In the genomic region with DNA sequence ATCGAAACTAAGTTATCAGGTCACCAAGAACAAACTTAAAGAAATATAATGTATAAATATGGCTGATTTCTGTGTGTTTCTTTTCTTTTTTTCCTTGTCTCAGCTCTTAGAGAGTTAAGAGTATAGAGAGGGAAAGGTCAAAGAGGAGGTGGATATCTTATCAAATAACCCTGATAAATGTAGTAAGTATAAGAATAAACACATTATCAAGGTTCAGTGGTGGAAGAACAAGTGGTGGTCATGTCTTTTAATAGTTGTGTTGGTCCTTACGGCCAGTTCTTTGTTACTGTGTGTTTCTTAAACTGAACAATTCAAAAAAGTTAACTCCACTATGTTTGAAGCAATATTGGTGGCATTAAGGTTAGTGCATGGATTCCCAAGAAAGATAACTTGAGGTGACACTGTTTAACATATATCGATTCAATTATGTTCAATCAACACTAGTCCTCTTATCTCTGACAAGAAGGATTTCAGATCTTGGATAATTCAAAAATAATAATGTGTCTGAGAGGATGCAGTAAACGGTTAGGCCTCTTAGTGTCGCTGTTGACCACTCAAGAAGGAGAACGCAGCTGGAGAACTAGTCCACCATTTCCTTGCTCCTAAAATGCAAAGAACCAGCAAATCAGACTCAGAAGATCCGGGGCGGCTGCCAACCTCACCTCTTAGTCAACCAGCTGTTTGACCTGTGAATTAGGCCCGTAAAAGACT, we compare ENCODE assay signal across 8 cellular contexts. TPM values are rescaled to one million over a fixed set of nuclear protein-coding genes. Genes with fewer than 3 reads are reported as not detected.
DNase-seq lines count a peak whose midpoint lies in the region; ATAC-seq and TF ChIP-seq lines count a peak whose summit lies in the region.

A gene (plus strand): TSS at position 588 of the 711 bp plus-strand sequence. CDS start 205 bp downstream, outside the sequence.

- peak; percentile 3 for TF ChIP-seq CTCF in GM20000 (IDR thresholded peaks at IDR 0.05; ENCODE audit: extremely low read depth, missing control alignments)

- DNase-seq in GM20000 (ENCODE audit: low spot score) (peak; percentile 69), amniotic epithelial cell (ENCODE audit: low read depth) (peak; percentile 51), immature natural killer cell (peak in 1 of 3 donors; percentile 9), NCI-H2227 (lab: John Stamatoyannopoulos, UW; ENCODE audit: unreplicated experiment) (no peak)

- no peak within 1 kb of the TSS for H3K27ac ChIP-seq in ACC112 (ENCODE audit: low read depth, low read length)

- H3K4me1 Mint-ChIP-seq in immature natural killer cell, result no peaks in the 10 kb centered on the region

- H3K36me3 Mint-ChIP-seq in immature natural killer cell, result peaks cover 7 to 15% (median 10%) of the 10 kb centered on the region in 3 donors

- H3K27me3 ChIP-seq in ACC112 (ENCODE audit: insufficient read depth, low read length), result peaks cover 64% of the 10 kb centered on the region

- peak within 1 kb of the TSS; percentile 41; the same call in 1 of the 2 replicates for H3K4me3 ChIP-seq in ACC112 (ENCODE audit: low read depth, low read length)

- no peak within 1 kb of the TSS for H2AFZ ChIP-seq in ACC112 (ENCODE audit: low read length, unreplicated experiment)

- H3K27ac Mint-ChIP-seq in immature natural killer cell, result no peak within 1 kb of the TSS

- H3K79me2 ChIP-seq in ACC112 (ENCODE audit: control insufficient read depth, insufficient read depth, low read length, unreplicated experiment), result no peaks in the 10 kb centered on the region

- H3K27me3 Mint-ChIP-seq in immature natural killer cell (ENCODE audit: low read depth in 3 of 3), result peaks cover 30 to 64% (median 41%) of the 10 kb centered on the region in 3 donors

- ATAC-seq in HG03439 (IDR thresholded peaks at IDR 0.05; ENCODE audit: unreplicated experiment), result no peak
- no peak for ATAC-seq in GM18867 (IDR thresholded peaks at IDR 0.05; ENCODE audit: unreplicated experiment)
- no peak for ATAC-seq in GM21447 (IDR thresholded peaks at IDR 0.05; ENCODE audit: unreplicated experiment)

- peak within 1 kb of the TSS; percentile 39 to 77 (median 54) for H3K4me3 Mint-ChIP-seq in immature natural killer cell

- no peaks in the 10 kb centered on the region for H3K4me1 ChIP-seq in ACC112 (ENCODE audit: control insufficient read depth, insufficient read depth, low read length, unreplicated experiment)

- H3K9me3 Mint-ChIP-seq in immature natural killer cell, result peaks cover 16 to 80% (median 44%) of the 10 kb centered on the region in 6 donors

- no peaks in the 10 kb centered on the region for H3K36me3 ChIP-seq in ACC112 (ENCODE audit: insufficient read depth, low read length)

RNA-seq across cellular contexts. Expression of the gene that starts here (rescaled TPM):
- polyA plus RNA-seq in immature natural killer cell, result under 1 TPM in 1 of 3 donors, not detected in 2; 0.11 TPM
